ENCODE assay signal across 16 cellular contexts in the genomic region with DNA sequence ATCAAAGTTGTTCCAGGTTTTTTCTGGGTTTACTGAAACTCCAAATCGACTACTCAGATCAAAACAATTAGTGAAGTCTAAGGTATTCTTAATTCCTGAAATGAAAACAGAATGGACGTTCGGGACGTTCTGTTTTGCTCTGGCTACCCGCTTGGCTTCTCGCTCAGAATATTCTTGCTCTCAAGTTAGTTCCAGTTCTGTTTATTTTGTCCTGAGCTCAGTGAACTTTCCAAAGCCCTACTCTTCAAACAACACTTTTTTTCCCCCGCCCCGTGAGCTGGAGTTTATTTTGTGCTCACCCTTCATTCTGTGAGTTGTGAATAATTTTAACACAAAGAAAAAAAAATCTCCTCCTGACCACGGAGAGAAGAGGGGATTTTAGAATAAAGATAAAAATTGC.
A peak's percentile ranks its signal among the peaks of the same experiment; 100 is the strongest.
DNase-seq lines count a peak whose midpoint lies in the region; ATAC-seq and TF ChIP-seq lines count a peak whose summit lies in the region.
"Had no signal": no experiment of that assay in that cellular context is flagged by ENCODE, and none has a peak within 500 bp of the region (broad histone marks: within the 10 kb centered on the region; RNA-seq: fewer than 3 reads in every experiment).

No MANE protein-coding gene starts in this region.

- no peaks in the 10 kb centered on the region for H3K4me1 Mint-ChIP-seq in MCF 10A (ENCODE audit: insufficient read depth, unreplicated experiment)
- peaks cover 7% of the 10 kb centered on the region for H3K4me1 Mint-ChIP-seq in glutamatergic neuron (ENCODE audit: low read depth, unreplicated experiment)
- H3K4me1 Mint-ChIP-seq in neural progenitor cell, result peaks cover 17% of the 10 kb centered on the region
- H3K4me1 Mint-ChIP-seq: activated naive CD8-positive, alpha-beta T cell treated with anti-CD3 and anti-CD28 coated beads, Interleukin-2, amount 50 U/mL, for 24 hours; CD4-positive, alpha-beta memory T cell; memory B cell had no signal

- peaks cover 95% of the 10 kb centered on the region for H3K27me3 Mint-ChIP-seq in MCF 10A (ENCODE audit: insufficient read depth, unreplicated experiment)
- peaks cover 2% of the 10 kb centered on the region for H3K27me3 Mint-ChIP-seq in glutamatergic neuron (ENCODE audit: unreplicated experiment)
- H3K27me3 Mint-ChIP-seq in neural progenitor cell (ENCODE audit: insufficient read depth, low read depth), result no peaks in the 10 kb centered on the region

- H3K27me3 ChIP-seq in breast epithelium, result no peaks in the 10 kb centered on the region
- H3K27me3 ChIP-seq in neural progenitor cell, result no peaks in the 10 kb centered on the region
- H3K27me3 ChIP-seq in transverse colon, result peaks cover 20% of the 10 kb centered on the region

- H3K4me1 ChIP-seq in breast epithelium (no peaks in the 10 kb centered on the region), neural progenitor cell (peaks cover 41% of the 10 kb centered on the region), transverse colon (peaks cover 0 to 9% (median 0%) of the 10 kb centered on the region in 4 donors)

- CTCF ChIA-PET in MCF 10A (lab: Yijun Ruan, JAX), result interaction anchor here (0.9 to 2.0 kb wide), 3 partner anchors 8 to 288 kb away, joined by 3 to 6 read pairs (median 5); no protein-coding TSS in a partner anchor

- no peak for DNase-seq in breast epithelium (ENCODE audit: low spot score in 2 of 2)
- DNase-seq in MCF 10A (ENCODE audit: unreplicated experiment), result no peak
- no peak for DNase-seq in glutamatergic neuron
- DNase-seq in neural progenitor cell (ENCODE audit: low spot score), result no peak
- no peak for DNase-seq in transverse colon
- no peak for DNase-seq in NCI-H524 (lab: John Stamatoyannopoulos, UW)
- DNase-seq in SIG-M5 (lab: John Stamatoyannopoulos, UW), result no peak
- DNase-seq: activated CD4-positive, alpha-beta T cell treated with anti-CD3 and anti-CD28 coated beads for 1 hour; activated naive CD8-positive, alpha-beta T cell treated with anti-CD3 and anti-CD28 coated beads, Interleukin-2, amount 50 U/mL, for 24 hours; activated T-cell treated with anti-CD3 and anti-CD28 coated beads for 4 hours; CD4-positive, alpha-beta memory T cell; GOT3 had no signal

- no TSS peak for BruUV-seq in MCF 10A (replicated peaks; lab: Mats Ljungman, UMichigan)

- TF ChIP-seq CTCF in breast epithelium (IDR thresholded peaks at IDR 0.05) (no peak), MCF 10A (IDR thresholded peaks at IDR 0.05; ENCODE audit: unreplicated experiment) (no peak), glutamatergic neuron (IDR thresholded peaks at IDR 0.05; ENCODE audit: partially characterized antibody, unreplicated experiment) (no peak), neural progenitor cell (IDR thresholded peaks at IDR 0.05) (no peak), transverse colon (IDR thresholded peaks at IDR 0.05) (no peak)

- POLR2A ChIA-PET in MCF 10A (lab: Yijun Ruan, JAX), result no interaction called here

- peaks cover 9% of the 10 kb centered on the region for H3F3A ChIP-seq in neural progenitor cell (ENCODE audit: low read depth)

- H3K4me2 ChIP-seq in neural progenitor cell, result peak overlapping the region; percentile 73

- H3K4me3 Mint-ChIP-seq in MCF 10A (ENCODE audit: unreplicated experiment) (no peak overlapping the region), glutamatergic neuron (ENCODE audit: unreplicated experiment) (peak overlapping the region; percentile 10), neural progenitor cell (peak overlapping the region; percentile 52)
- H3K4me3 Mint-ChIP-seq: activated naive CD8-positive, alpha-beta T cell treated with anti-CD3 and anti-CD28 coated beads, Interleukin-2, amount 50 U/mL, for 24 hours; CD4-positive, alpha-beta memory T cell; memory B cell had no signal

- H4K20me1 ChIP-seq in neural progenitor cell (ENCODE audit: low read depth), result no peaks in the 10 kb centered on the region

- in situ Hi-C loops in transverse colon (cut with MboI; ENCODE audit: low pct_ligation_motif_present in 1 of 4, low pct_unique_long_range_greater_than_20kb in 1 of 4, low sequenced_read_pairs in 3 of 4), result loop anchor here in 1 of 4 donors (25.0 kb wide), 1 partner anchor 1590 kb away; no protein-coding TSS in a partner anchor

- H3K27ac ChIP-seq in breast epithelium (no peak overlapping the region), neural progenitor cell (peak overlapping the region; percentile 83), transverse colon (peak overlapping the region in 3 of 4 donors; percentile 19 to 45 (median 44))
- H3K27ac ChIP-seq: 22Rv1 had no signal

- ATAC-seq in GM18909 (IDR thresholded peaks at IDR 0.05; ENCODE audit: poor library complexity, unreplicated experiment), result no peak
- ATAC-seq: activated naive CD8-positive, alpha-beta T cell treated with anti-CD3 and anti-CD28 coated beads, Interleukin-2, amount 50 U/mL, for 24 hours; SK-N-SH treated with all-trans-retinoic acid at 6 μM for 48 hours had no signal

- H3K4me3 ChIP-seq in breast epithelium (peak overlapping the region in 2 of 3 donors; percentile 1 to 17), neural progenitor cell (peak overlapping the region; percentile 33), transverse colon (peak overlapping the region in 1 of 4 donors; percentile 2)

- TF ChIP-seq POLR2A in breast epithelium (IDR thresholded peaks at IDR 0.05) (no peak), transverse colon (IDR thresholded peaks at IDR 0.05) (no peak)

- TF ChIP-seq EP300 in transverse colon (IDR thresholded peaks at IDR 0.05; ENCODE audit: low read depth), result no peak

- intact Hi-C loops in breast epithelium (cut with DNase I; ENCODE audit: low total_unique reads), result no loop called here
- intact Hi-C loops in MCF 10A (cut with micrococcal nuclease), result no loop called here
- intact Hi-C loops in transverse colon (cut with DNase I; ENCODE audit: low total_unique reads), result no loop called here

- H3K36me3 Mint-ChIP-seq in MCF 10A (ENCODE audit: insufficient read depth, unreplicated experiment), result no peaks in the 10 kb centered on the region
- H3K36me3 Mint-ChIP-seq in glutamatergic neuron (ENCODE audit: unreplicated experiment), result no peaks in the 10 kb centered on the region
- no peaks in the 10 kb centered on the region for H3K36me3 Mint-ChIP-seq in neural progenitor cell
- H3K36me3 Mint-ChIP-seq: CD4-positive, alpha-beta memory T cell; memory B cell had no signal

- H3K79me2 ChIP-seq in neural progenitor cell (ENCODE audit: low read depth), result no peaks in the 10 kb centered on the region

- H3K9me3 Mint-ChIP-seq in MCF 10A (ENCODE audit: unreplicated experiment), result no peaks in the 10 kb centered on the region
- no peaks in the 10 kb centered on the region for H3K9me3 Mint-ChIP-seq in glutamatergic neuron (ENCODE audit: unreplicated experiment)
- no peaks in the 10 kb centered on the region for H3K9me3 Mint-ChIP-seq in neural progenitor cell
- H3K9me3 Mint-ChIP-seq: activated naive CD8-positive, alpha-beta T cell treated with anti-CD3 and anti-CD28 coated beads, Interleukin-2, amount 50 U/mL, for 24 hours; memory B cell had no signal

- peak overlapping the region; percentile 21 for H2AFZ ChIP-seq in neural progenitor cell (replicated peaks)

- H3K9me3 ChIP-seq in breast epithelium (no peaks in the 10 kb centered on the region), neural progenitor cell (ENCODE audit: low read depth) (no peaks in the 10 kb centered on the region), transverse colon (no peaks in the 10 kb centered on the region)

- H3K9ac ChIP-seq in neural progenitor cell, result no peak overlapping the region

- H3K27ac Mint-ChIP-seq in MCF 10A (ENCODE audit: low read depth, unreplicated experiment) (no peak overlapping the region), glutamatergic neuron (ENCODE audit: unreplicated experiment) (no peak overlapping the region), neural progenitor cell (peak overlapping the region; percentile 77)
- H3K27ac Mint-ChIP-seq: activated naive CD8-positive, alpha-beta T cell treated with anti-CD3 and anti-CD28 coated beads, Interleukin-2, amount 50 U/mL, for 24 hours; CD4-positive, alpha-beta memory T cell; memory B cell had no signal

- no peaks in the 10 kb centered on the region for H3K36me3 ChIP-seq in breast epithelium
- H3K36me3 ChIP-seq in neural progenitor cell, result no peaks in the 10 kb centered on the region
- H3K36me3 ChIP-seq in transverse colon, result no peaks in the 10 kb centered on the region

- WGBS in transverse colon (ENCODE audit: low coverage in 1 of 2), 2 donors, result 17 to 18% methylated on average over 9 of the region's 9 CpGs

Comparison
In these comparisons a context has a peak if more than half of its experiments do, and no peak if none do; other contexts are left out.
1. H3K27ac ChIP-seq: peak in neural progenitor cell (single experiment) and transverse colon (3 of 4); none in breast epithelium (0 of 2).